3 cellular contexts compared by ENCODE assay signal in the genomic region with DNA sequence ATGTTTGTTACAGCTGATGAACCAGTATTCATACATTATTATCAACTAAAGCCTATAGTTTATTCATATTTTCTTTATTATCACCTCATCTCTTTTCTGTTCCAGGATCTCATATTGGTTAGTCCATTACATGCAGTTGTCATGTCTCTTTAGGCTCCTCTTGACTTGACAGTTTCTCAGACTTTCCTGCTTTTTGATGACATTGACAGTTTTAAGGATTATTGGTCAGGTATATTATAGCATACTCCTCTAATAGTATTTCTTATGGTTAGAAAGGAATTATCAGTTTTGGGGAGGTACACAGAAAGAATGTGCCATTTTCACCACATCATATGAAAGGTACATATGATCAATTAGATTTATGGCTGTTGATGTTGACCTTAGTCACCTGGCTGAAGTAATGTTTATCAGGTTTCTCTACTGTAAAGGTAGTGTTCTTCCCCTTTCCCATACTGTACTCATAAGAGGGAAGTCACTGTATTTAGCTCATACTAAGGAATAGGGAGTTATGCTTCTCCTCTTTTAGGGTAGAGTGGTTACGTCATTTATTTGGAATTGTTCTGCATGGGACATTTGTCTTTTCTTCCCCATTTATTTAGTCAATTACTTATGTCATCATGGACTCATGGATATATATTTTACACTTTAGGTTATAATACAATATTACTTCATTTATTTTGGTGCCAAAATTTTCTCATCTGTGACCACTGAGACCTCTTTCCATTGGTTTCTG.
TF ChIP-seq lines count a peak whose summit lies in the region.

No MANE protein-coding gene starts in this region.

TF ChIP-seq in HepG2, 621 proteins besides CTCF, POLR2A, EP300 and RAD21:
- TF ChIP-seq MAFK (conservative IDR thresholded peaks at IDR 0.05 in 1 of 2, IDR thresholded peaks at IDR 0.05 in 1 of 2; ENCODE audit: low read length in 2 of 2) (peak; percentile 81 to 87), MAFF (IDR thresholded peaks at IDR 0.05; ENCODE audit: low read depth, low read length) (peak; percentile 77), ZNF572 (CRISPR knock-in tag; IDR thresholded peaks at IDR 0.05) (no peak), ATRX (CRISPR knock-in tag; IDR thresholded peaks at IDR 0.05; ENCODE audit: borderline replicate concordance) (no peak), CREB1 (IDR thresholded peaks at IDR 0.05) (peak; percentile 50), CREB1 (CRISPR knock-in tag; IDR thresholded peaks at IDR 0.05) (no peak), RCOR2 (CRISPR knock-in tag; IDR thresholded peaks at IDR 0.05) (no peak), ZSCAN31 (CRISPR knock-in tag; IDR thresholded peaks at IDR 0.05; ENCODE audit: low read depth) (no peak), ATF7 (IDR thresholded peaks at IDR 0.05) (peak; percentile 96), ATF7 (CRISPR knock-in tag; IDR thresholded peaks at IDR 0.05) (no peak), ZNF34 (CRISPR knock-in tag; IDR thresholded peaks at IDR 0.05; ENCODE audit: borderline replicate concordance) (no peak), SP4 (CRISPR knock-in tag; IDR thresholded peaks at IDR 0.05) (no peak), ZSCAN12 (CRISPR knock-in tag; IDR thresholded peaks at IDR 0.05) (no peak), HOXA9 (CRISPR knock-in tag; IDR thresholded peaks at IDR 0.05; ENCODE audit: borderline replicate concordance) (no peak)
TF ChIP-seq in HepG2: peak in this region for 4.

TF ChIP-seq in IMR-90, 13 proteins besides CTCF, POLR2A, EP300 and RAD21:
- TF ChIP-seq, protein P1, sequence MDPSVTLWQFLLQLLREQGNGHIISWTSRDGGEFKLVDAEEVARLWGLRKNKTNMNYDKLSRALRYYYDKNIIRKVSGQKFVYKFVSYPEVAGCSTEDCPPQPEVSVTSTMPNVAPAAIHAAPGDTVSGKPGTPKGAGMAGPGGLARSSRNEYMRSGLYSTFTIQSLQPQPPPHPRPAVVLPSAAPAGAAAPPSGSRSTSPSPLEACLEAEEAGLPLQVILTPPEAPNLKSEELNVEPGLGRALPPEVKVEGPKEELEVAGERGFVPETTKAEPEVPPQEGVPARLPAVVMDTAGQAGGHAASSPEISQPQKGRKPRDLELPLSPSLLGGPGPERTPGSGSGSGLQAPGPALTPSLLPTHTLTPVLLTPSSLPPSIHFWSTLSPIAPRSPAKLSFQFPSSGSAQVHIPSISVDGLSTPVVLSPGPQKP (IDR thresholded peaks at IDR 0.05; ENCODE audit: borderline replicate concordance, low read depth, low read length) = no peak
- TF ChIP-seq BHLHE40 (IDR thresholded peaks at IDR 0.05; ENCODE audit: low read depth, low read length) (no peak), MAFK (IDR thresholded peaks at IDR 0.05; ENCODE audit: low read depth, low read length) (peak; percentile 75)
TF ChIP-seq in IMR-90: peak in this region for 1.

TF ChIP-seq in K562, 482 proteins besides CTCF, POLR2A, EP300 and RAD21:
- TF ChIP-seq ZNF316 (IDR thresholded peaks at IDR 0.05) = peak; percentile 9; the same call in 1 of the 2 replicates
- TF ChIP-seq NR1H2 (CRISPR knock-in tag; IDR thresholded peaks at IDR 0.05) = no peak
- TF ChIP-seq ARID1B (IDR thresholded peaks at IDR 0.05) = no peak
- TF ChIP-seq, protein P2, sequence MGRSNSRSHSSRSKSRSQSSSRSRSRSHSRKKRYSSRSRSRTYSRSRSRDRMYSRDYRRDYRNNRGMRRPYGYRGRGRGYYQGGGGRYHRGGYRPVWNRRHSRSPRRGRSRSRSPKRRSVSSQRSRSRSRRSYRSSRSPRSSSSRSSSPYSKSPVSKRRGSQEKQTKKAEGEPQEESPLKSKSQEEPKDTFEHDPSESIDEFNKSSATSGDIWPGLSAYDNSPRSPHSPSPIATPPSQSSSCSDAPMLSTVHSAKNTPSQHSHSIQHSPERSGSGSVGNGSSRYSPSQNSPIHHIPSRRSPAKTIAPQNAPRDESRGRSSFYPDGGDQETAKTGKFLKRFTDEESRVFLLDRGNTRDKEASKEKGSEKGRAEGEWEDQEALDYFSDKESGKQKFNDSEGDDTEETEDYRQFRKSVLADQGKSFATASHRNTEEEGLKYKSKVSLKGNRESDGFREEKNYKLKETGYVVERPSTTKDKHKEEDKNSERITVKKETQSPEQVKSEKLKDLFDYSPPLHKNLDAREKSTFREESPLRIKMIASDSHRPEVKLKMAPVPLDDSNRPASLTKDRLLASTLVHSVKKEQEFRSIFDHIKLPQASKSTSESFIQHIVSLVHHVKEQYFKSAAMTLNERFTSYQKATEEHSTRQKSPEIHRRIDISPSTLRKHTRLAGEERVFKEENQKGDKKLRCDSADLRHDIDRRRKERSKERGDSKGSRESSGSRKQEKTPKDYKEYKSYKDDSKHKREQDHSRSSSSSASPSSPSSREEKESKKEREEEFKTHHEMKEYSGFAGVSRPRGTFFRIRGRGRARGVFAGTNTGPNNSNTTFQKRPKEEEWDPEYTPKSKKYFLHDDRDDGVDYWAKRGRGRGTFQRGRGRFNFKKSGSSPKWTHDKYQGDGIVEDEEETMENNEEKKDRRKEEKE (IDR thresholded peaks at IDR 0.05; ENCODE audit: borderline replicate concordance in 1 of 2, control insufficient read depth in 1 of 2, low read depth in 2 of 2, low read length in 1 of 2) = no peak
- no peak for TF ChIP-seq ZNF717 (CRISPR knock-in tag; IDR thresholded peaks at IDR 0.05)
TF ChIP-seq in K562: peak in this region for 1.
